1 cellular context compared by ENCODE assay signal in the genomic region with DNA sequence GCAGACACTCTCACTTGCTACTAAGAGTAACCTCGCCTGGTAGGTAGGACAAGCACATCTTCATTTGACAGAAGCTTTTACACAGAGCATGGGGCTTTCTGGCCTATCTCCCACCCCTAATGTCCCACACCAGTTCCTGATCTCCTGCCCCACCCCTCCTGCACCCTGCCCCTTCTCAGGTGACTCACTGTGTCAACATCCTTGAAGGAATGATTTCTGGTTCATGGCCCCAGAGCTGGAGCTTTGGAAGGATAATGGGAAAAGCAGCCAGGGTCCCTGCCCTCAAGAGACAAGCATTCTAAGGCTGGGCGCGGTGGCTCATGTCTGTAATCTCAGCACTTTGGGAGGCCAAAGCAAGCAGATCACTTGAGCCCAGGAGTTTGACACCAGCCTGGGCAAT.
A peak's percentile ranks its signal among the peaks of the same experiment; 100 is the strongest.
TF ChIP-seq lines count a peak whose summit lies in the region.

No MANE protein-coding gene starts in this region.

TF ChIP-seq in K562, 482 proteins besides CTCF, POLR2A, EP300 and RAD21 (continued from another document):
- TF ChIP-seq, protein P1, sequence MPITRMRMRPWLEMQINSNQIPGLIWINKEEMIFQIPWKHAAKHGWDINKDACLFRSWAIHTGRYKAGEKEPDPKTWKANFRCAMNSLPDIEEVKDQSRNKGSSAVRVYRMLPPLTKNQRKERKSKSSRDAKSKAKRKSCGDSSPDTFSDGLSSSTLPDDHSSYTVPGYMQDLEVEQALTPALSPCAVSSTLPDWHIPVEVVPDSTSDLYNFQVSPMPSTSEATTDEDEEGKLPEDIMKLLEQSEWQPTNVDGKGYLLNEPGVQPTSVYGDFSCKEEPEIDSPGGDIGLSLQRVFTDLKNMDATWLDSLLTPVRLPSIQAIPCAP (CRISPR knock-in tag; IDR thresholded peaks at IDR 0.05; ENCODE audit: borderline replicate concordance) = no peak
- TF ChIP-seq, protein P2, sequence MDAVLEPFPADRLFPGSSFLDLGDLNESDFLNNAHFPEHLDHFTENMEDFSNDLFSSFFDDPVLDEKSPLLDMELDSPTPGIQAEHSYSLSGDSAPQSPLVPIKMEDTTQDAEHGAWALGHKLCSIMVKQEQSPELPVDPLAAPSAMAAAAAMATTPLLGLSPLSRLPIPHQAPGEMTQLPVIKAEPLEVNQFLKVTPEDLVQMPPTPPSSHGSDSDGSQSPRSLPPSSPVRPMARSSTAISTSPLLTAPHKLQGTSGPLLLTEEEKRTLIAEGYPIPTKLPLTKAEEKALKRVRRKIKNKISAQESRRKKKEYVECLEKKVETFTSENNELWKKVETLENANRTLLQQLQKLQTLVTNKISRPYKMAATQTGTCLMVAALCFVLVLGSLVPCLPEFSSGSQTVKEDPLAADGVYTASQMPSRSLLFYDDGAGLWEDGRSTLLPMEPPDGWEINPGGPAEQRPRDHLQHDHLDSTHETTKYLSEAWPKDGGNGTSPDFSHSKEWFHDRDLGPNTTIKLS (IDR thresholded peaks at IDR 0.05; ENCODE audit: borderline replicate concordance, low read depth) = no peak
- TF ChIP-seq SMAD4 (CRISPR knock-in tag; conservative IDR thresholded peaks at IDR 0.05) (no peak), SREBF2 (CRISPR knock-in tag; IDR thresholded peaks at IDR 0.05) (no peak), CREB1 (IDR thresholded peaks at IDR 0.05) (no peak), CREB1 (CRISPR knock-in tag; IDR thresholded peaks at IDR 0.05) (no peak), JUND (IDR thresholded peaks at IDR 0.05; ENCODE audit: borderline replicate concordance, low read depth, low read length) (peak; percentile 84), JUND (tag; IDR thresholded peaks at IDR 0.05; ENCODE audit: borderline replicate concordance, low read depth, low read length) (peak; percentile 60; the same call in 1 of the 3 replicates), JUN (IDR thresholded peaks at IDR 0.05; ENCODE audit: borderline replicate concordance, low read depth, low read length) (peak; percentile 35; the same call in 1 of the 2 replicates), JUN (CRISPR knock-in tag; IDR thresholded peaks at IDR 0.05; ENCODE audit: borderline replicate concordance) (no peak), FOSL1 (tag; conservative IDR thresholded peaks at IDR 0.05) (peak; percentile 82), BHLHE40 (IDR thresholded peaks at IDR 0.05; ENCODE audit: low read length) (no peak), SAFB2 (IDR thresholded peaks at IDR 0.05; ENCODE audit: borderline replicate concordance, low read depth, low read length, severe bottlenecking) (no peak), FOXA3 (CRISPR knock-in tag; conservative IDR thresholded peaks at IDR 0.05 in 1 of 2, IDR thresholded peaks at IDR 0.05 in 1 of 2) (peak; percentile 87 to 98), ZNF24 (IDR thresholded peaks at IDR 0.05) (peak; percentile 53; the same call in 1 of the 2 replicates)
